In the genomic region with DNA sequence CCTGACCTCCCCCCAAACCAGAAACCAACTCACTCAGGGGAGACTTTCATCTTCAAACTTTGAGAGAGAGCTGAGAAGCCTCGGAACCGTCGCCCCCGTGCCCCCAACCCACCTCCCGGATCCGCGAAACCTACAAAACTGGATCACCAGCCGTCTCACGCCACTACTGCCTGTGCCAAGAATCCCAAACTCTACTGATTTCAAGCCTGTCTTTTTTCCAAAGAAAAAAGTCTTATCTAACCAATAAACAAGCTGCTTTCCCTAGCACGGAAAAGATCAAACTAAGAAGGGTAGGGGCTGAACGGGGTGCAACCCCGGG, we compare ENCODE assay signal across 1 cellular context.
TF ChIP-seq lines count a peak whose summit lies in the region.

No MANE protein-coding gene starts in this region.

TF ChIP-seq in GM12878, 131 proteins besides CTCF, POLR2A, EP300 and RAD21:
- TF ChIP-seq IRF5 (IDR thresholded peaks at IDR 0.05; ENCODE audit: borderline replicate concordance) (no peak), ELK1 (IDR thresholded peaks at IDR 0.05; ENCODE audit: low read depth, low read length) (no peak), SUPT20H (IDR thresholded peaks at IDR 0.05; ENCODE audit: borderline replicate concordance, control insufficient read depth, low read depth, low read length) (no peak), KAT2A (conservative IDR thresholded peaks at IDR 0.05; ENCODE audit: control insufficient read depth, low read depth, low read length) (no peak), TARDBP (IDR thresholded peaks at IDR 0.05; ENCODE audit: borderline replicate concordance) (no peak), MYB (IDR thresholded peaks at IDR 0.05; ENCODE audit: borderline replicate concordance, low read depth, low read length) (no peak), ZNF687 (IDR thresholded peaks at IDR 0.05) (no peak), SMARCA5 (IDR thresholded peaks at IDR 0.05) (no peak), RAD51 (IDR thresholded peaks at IDR 0.05) (no peak), CBX5 (IDR thresholded peaks at IDR 0.05; ENCODE audit: low read depth) (no peak), E2F4 (IDR thresholded peaks at IDR 0.05; ENCODE audit: low read depth, low read length) (no peak), SMC3 (IDR thresholded peaks at IDR 0.05; ENCODE audit: borderline replicate concordance, low read length) (no peak), CREM (IDR thresholded peaks at IDR 0.05; ENCODE audit: low read depth) (no peak), MEF2A (IDR thresholded peaks at IDR 0.05; ENCODE audit: insufficient read depth, low read depth, low read length) (no peak), RBBP5 (conservative IDR thresholded peaks at IDR 0.05) (no peak), CEBPB (IDR thresholded peaks at IDR 0.05; ENCODE audit: borderline replicate concordance in 1 of 2, low read depth in 2 of 2, low read length in 2 of 2) (no peak), HDAC2 (IDR thresholded peaks at IDR 0.05) (no peak)
- TF ChIP-seq, protein P1, sequence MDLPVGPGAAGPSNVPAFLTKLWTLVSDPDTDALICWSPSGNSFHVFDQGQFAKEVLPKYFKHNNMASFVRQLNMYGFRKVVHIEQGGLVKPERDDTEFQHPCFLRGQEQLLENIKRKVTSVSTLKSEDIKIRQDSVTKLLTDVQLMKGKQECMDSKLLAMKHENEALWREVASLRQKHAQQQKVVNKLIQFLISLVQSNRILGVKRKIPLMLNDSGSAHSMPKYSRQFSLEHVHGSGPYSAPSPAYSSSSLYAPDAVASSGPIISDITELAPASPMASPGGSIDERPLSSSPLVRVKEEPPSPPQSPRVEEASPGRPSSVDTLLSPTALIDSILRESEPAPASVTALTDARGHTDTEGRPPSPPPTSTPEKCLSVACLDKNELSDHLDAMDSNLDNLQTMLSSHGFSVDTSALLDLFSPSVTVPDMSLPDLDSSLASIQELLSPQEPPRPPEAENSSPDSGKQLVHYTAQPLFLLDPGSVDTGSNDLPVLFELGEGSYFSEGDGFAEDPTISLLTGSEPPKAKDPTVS (IDR thresholded peaks at IDR 0.05; ENCODE audit: low read depth, low read length), result no peak
- TF ChIP-seq, protein P2, sequence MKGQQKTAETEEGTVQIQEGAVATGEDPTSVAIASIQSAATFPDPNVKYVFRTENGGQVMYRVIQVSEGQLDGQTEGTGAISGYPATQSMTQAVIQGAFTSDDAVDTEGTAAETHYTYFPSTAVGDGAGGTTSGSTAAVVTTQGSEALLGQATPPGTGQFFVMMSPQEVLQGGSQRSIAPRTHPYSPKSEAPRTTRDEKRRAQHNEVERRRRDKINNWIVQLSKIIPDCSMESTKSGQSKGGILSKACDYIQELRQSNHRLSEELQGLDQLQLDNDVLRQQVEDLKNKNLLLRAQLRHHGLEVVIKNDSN (IDR thresholded peaks at IDR 0.05; ENCODE audit: borderline replicate concordance, extremely low read length, insufficient read depth, low read depth, low read length), result no peak
- TF ChIP-seq, protein P3, sequence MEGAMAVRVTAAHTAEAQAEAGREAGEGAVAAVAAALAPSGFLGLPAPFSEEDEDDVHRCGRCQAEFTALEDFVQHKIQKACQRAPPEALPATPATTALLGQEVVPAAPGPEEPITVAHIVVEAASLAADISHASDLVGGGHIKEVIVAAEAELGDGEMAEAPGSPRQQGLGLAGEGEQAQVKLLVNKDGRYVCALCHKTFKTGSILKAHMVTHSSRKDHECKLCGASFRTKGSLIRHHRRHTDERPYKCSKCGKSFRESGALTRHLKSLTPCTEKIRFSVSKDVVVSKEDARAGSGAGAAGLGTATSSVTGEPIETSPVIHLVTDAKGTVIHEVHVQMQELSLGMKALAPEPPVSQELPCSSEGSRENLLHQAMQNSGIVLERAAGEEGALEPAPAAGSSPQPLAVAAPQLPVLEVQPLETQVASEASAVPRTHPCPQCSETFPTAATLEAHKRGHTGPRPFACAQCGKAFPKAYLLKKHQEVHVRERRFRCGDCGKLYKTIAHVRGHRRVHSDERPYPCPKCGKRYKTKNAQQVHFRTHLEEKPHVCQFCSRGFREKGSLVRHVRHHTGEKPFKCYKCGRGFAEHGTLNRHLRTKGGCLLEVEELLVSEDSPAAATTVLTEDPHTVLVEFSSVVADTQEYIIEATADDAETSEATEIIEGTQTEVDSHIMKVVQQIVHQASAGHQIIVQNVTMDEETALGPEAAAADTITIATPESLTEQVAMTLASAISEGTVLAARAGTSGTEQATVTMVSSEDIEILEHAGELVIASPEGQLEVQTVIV (IDR thresholded peaks at IDR 0.05; ENCODE audit: borderline replicate concordance, partially characterized antibody), result no peak
